In the genomic region with DNA sequence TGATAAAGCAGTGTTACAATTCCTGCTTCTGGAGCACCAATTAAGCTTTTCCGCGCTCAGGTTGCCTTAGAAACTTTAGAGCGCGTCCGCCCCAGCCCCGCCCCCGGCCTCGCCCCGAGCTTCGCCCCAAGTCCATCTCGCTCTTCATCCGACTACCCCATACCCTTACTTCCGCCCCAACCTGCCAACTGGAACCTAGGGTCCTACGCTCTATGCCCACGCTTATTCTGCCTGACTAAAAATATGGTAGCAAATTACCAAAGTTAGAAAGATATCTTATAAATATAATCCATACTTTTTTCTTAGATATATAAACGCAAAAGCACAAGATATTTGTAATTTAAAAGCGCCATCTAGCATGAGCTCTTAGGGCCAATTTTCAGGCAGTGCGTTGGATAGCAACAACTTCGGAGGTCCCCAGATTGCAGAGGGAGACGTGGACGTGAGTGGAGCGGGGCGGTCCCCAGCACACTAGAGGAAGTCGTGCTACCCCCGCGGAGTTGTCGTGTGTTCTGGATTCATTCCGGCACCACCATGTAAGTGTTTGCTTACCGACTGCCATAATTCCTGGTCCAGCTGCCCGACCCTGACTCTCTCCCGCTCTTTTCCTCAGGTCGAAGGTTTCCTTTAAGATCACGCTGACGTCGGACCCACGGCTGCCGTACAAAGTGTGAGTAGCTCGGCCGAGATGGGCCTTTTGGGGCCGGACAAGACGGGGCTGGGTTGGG, we compare ENCODE assay signal across 1 cellular context.
TF ChIP-seq lines count a peak whose summit lies in the region.

TSS of gene UFM1 (plus strand) at position 466 of the 728 bp plus-strand sequence. CDS start at position 535, 69 bp downstream.

TF ChIP-seq in HepG2, 621 proteins besides CTCF, POLR2A, EP300 and RAD21 (continued from another document and continues in another):
- peak; percentile 58; the same call in 1 of the 2 replicates for TF ChIP-seq ZNF350 (CRISPR knock-in tag; IDR thresholded peaks at IDR 0.05; ENCODE audit: borderline replicate concordance, low read depth)
- no peak for TF ChIP-seq HOXA7 (CRISPR knock-in tag; IDR thresholded peaks at IDR 0.05)
- no peak for TF ChIP-seq TCF12 (IDR thresholded peaks at IDR 0.05)
- no peak for TF ChIP-seq TCF12 (CRISPR knock-in tag; IDR thresholded peaks at IDR 0.05)
- peak; percentile 75; the same call in 1 of the 2 replicates for TF ChIP-seq SRY (CRISPR knock-in tag; IDR thresholded peaks at IDR 0.05)
- TF ChIP-seq ZNF678 (CRISPR knock-in tag; IDR thresholded peaks at IDR 0.05): no peak
- no peak for TF ChIP-seq E2F2 (CRISPR knock-in tag; IDR thresholded peaks at IDR 0.05; ENCODE audit: borderline replicate concordance)
- no peak for TF ChIP-seq HES4 (CRISPR knock-in tag; IDR thresholded peaks at IDR 0.05; ENCODE audit: borderline replicate concordance)
- TF ChIP-seq ZNF639 (CRISPR knock-in tag; conservative IDR thresholded peaks at IDR 0.05): no peak
- no peak for TF ChIP-seq BRCA1 (CRISPR knock-in tag; IDR thresholded peaks at IDR 0.05)
- no peak for TF ChIP-seq ZNF549 (CRISPR knock-in tag; IDR thresholded peaks at IDR 0.05)
- no peak for TF ChIP-seq ZBTB40 (IDR thresholded peaks at IDR 0.05)
- 0 out of 2 replicates have a peak, but pooled peaks have one; percentile 45 for TF ChIP-seq ZBTB40 (CRISPR knock-in tag; IDR thresholded peaks at IDR 0.05)
- TF ChIP-seq ZNF775 (CRISPR knock-in tag; IDR thresholded peaks at IDR 0.05; ENCODE audit: borderline replicate concordance): no peak
- peak; percentile 68; the same call in 1 of the 2 replicates for TF ChIP-seq NRL (CRISPR knock-in tag; IDR thresholded peaks at IDR 0.05; ENCODE audit: borderline replicate concordance)
- TF ChIP-seq ZNF33B (CRISPR knock-in tag; IDR thresholded peaks at IDR 0.05): 0 out of 2 replicates have a peak, but pooled peaks have one; percentile 44
- TF ChIP-seq ZNF749 (CRISPR knock-in tag; IDR thresholded peaks at IDR 0.05; ENCODE audit: borderline replicate concordance): no peak
- TF ChIP-seq ZNF446 (CRISPR knock-in tag; IDR thresholded peaks at IDR 0.05): no peak
- 0 out of 2 replicates have a peak, but pooled peaks have one; percentile 9 for TF ChIP-seq NCOA2 (CRISPR knock-in tag; IDR thresholded peaks at IDR 0.05)
- TF ChIP-seq ZFP90 (CRISPR knock-in tag; IDR thresholded peaks at IDR 0.05; ENCODE audit: borderline replicate concordance): no peak
- no peak for TF ChIP-seq ZBTB3 (CRISPR knock-in tag; IDR thresholded peaks at IDR 0.05; ENCODE audit: borderline replicate concordance, low read depth)
- no peak for TF ChIP-seq RORA (CRISPR knock-in tag; IDR thresholded peaks at IDR 0.05)
- no peak for TF ChIP-seq ZIK1 (CRISPR knock-in tag; IDR thresholded peaks at IDR 0.05; ENCODE audit: borderline replicate concordance, low read depth)
- no peak for TF ChIP-seq MEIS2 (CRISPR knock-in tag; IDR thresholded peaks at IDR 0.05)
- no peak for TF ChIP-seq ZFP62 (CRISPR knock-in tag; IDR thresholded peaks at IDR 0.05)
- TF ChIP-seq, protein P1, sequence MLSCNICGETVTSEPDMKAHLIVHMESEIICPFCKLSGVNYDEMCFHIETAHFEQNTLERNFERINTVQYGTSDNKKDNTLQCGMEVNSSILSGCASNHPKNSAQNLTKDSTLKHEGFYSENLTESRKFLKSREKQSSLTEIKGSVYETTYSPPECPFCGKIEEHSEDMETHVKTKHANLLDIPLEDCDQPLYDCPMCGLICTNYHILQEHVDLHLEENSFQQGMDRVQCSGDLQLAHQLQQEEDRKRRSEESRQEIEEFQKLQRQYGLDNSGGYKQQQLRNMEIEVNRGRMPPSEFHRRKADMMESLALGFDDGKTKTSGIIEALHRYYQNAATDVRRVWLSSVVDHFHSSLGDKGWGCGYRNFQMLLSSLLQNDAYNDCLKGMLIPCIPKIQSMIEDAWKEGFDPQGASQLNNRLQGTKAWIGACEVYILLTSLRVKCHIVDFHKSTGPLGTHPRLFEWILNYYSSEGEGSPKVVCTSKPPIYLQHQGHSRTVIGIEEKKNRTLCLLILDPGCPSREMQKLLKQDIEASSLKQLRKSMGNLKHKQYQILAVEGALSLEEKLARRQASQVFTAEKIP (CRISPR knock-in tag; IDR thresholded peaks at IDR 0.05; ENCODE audit: borderline replicate concordance): no peak
- peak; percentile 82 for TF ChIP-seq POLR2AphosphoS5 (IDR thresholded peaks at IDR 0.05; ENCODE audit: low read depth, low read length)
- peak; percentile 67; the same call in 1 of the 2 replicates for TF ChIP-seq ZFP82 (CRISPR knock-in tag; IDR thresholded peaks at IDR 0.05; ENCODE audit: borderline replicate concordance)
- TF ChIP-seq, protein P2, sequence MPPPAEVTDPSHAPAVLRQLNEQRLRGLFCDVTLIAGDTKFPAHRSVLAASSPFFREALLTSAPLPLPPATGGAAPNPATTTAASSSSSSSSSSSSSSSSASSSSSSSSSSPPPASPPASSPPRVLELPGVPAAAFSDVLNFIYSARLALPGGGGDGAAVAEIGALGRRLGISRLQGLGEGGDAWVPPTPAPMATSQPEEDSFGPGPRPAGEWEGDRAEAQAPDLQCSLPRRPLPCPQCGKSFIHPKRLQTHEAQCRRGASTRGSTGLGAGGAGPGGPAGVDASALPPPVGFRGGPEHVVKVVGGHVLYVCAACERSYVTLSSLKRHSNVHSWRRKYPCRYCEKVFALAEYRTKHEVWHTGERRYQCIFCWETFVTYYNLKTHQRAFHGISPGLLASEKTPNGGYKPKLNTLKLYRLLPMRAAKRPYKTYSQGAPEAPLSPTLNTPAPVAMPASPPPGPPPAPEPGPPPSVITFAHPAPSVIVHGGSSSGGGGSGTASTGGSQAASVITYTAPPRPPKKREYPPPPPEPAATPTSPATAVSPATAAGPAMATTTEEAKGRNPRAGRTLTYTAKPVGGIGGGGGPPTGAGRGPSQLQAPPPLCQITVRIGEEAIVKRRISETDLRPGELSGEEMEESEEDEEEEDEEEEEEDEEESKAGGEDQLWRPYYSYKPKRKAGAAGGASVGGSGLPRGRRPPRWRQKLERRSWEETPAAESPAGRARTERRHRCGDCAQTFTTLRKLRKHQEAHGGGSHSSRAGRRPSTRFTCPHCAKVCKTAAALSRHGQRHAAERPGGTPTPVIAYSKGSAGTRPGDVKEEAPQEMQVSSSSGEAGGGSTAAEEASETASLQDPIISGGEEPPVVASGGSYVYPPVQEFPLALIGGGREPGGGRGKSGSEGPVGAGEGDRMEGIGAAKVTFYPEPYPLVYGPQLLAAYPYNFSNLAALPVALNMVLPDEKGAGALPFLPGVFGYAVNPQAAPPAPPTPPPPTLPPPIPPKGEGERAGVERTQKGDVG (CRISPR knock-in tag; IDR thresholded peaks at IDR 0.05; ENCODE audit: borderline replicate concordance): no peak
- TF ChIP-seq RFX1 (IDR thresholded peaks at IDR 0.05): no peak; the same call in 1 of the 2 replicates
- no peak for TF ChIP-seq FOXM1 (CRISPR knock-in tag; IDR thresholded peaks at IDR 0.05)
- no peak for TF ChIP-seq NR2F1 (CRISPR knock-in tag; IDR thresholded peaks at IDR 0.05)
- no peak for TF ChIP-seq CBX2 (IDR thresholded peaks at IDR 0.05; ENCODE audit: low read depth, low read length)
- no peak for TF ChIP-seq CBX2 (CRISPR knock-in tag; IDR thresholded peaks at IDR 0.05; ENCODE audit: low read depth)
- no peak for TF ChIP-seq HOXD1 (CRISPR knock-in tag; IDR thresholded peaks at IDR 0.05)
- TF ChIP-seq ZNF746 (CRISPR knock-in tag; IDR thresholded peaks at IDR 0.05): peak; percentile 49; the same call in 1 of the 2 replicates
